ENCODE assay signal across 19 cellular contexts in the genomic region with DNA sequence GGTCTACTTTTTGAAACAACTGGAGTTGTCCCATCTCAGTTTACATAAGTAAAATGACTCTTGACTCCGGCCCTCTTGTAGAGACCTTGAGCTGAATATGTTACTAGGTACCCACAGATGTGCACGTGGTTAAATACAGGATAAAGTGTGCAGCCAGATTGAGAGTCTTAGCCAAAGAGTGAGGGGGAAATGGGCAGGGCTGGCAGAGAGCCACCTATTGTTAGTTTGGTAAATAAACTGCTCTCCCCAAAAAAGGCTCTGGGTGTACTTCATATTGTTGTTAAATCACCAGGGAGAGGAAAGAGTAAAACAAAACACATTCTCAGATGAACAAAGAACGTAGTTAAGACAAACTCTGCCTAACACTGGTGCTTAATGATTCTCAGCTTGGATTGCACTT. TPM values are rescaled to one million over a fixed set of nuclear protein-coding genes. Genes with fewer than 3 reads are reported as not detected.
A peak's percentile ranks its signal among the peaks of the same experiment; 100 is the strongest.
DNase-seq lines count a peak whose midpoint lies in the region; ATAC-seq, FAIRE-seq and TF ChIP-seq lines count a peak whose summit lies in the region.
"Had no signal": no experiment of that assay in that cellular context is flagged by ENCODE, and none has a peak within 500 bp of the region (broad histone marks: within the 10 kb centered on the region; RNA-seq: fewer than 3 reads in every experiment).

No MANE protein-coding gene starts in this region.

- no peaks in the 10 kb centered on the region for H3K9me3 ChIP-seq in esophagus muscularis mucosa
- H3K9me3 ChIP-seq in pancreas, result no peaks in the 10 kb centered on the region
- H3K9me3 ChIP-seq in sigmoid colon, result no peaks in the 10 kb centered on the region
- H3K9me3 ChIP-seq: psoas muscle, SJSA1, tibial nerve had no signal

- TF ChIP-seq CTCF in esophagus muscularis mucosa (IDR thresholded peaks at IDR 0.05) (no peak), pancreas (IDR thresholded peaks at IDR 0.05) (no peak), sigmoid colon (IDR thresholded peaks at IDR 0.05) (no peak)

- peaks cover 20 to 58% (median 49%) of the 10 kb centered on the region in 4 donors for H3K4me1 ChIP-seq in esophagus muscularis mucosa
- peaks cover 31 to 41% (median 36%) of the 10 kb centered on the region in 3 donors for H3K4me1 ChIP-seq in pancreas
- peaks cover 0 to 17% (median 8%) of the 10 kb centered on the region in 4 donors for H3K4me1 ChIP-seq in sigmoid colon
- H3K4me1 ChIP-seq: tibial nerve had no signal

- DNase-seq in HT-29 (ENCODE audit: low spot score), result peak; percentile 40
- peak; percentile 44 to 85 for DNase-seq in NCI-H2081 (lab: John Stamatoyannopoulos, UW)
- no peak for DNase-seq in esophagus muscularis mucosa (ENCODE audit: extremely low spot score)
- DNase-seq in pancreas, result peak in 3 of 6 donors; percentile 45 to 56 (median 53)
- DNase-seq in sigmoid colon, result no peak
- DNase-seq in SHP77 treated with DMSO at 0.1 percent for 48 hours (lab: John Stamatoyannopoulos, UW), result no peak
- DNase-seq: activated CD4-positive, alpha-beta memory T cell treated with anti-CD3 and anti-CD28 coated beads for 36 hours; activated T-cell treated with anti-CD3 and anti-CD28 coated beads, Interleukin-2, amount 50 U/mL, for 72 hours; EL; head of caudate nucleus; kidney glomerular epithelial cell; naive B cell; NCI-H1048 had no signal

- WGBS in esophagus muscularis mucosa, result 26% methylated on average over 3 of the region's 3 CpGs
- WGBS in pancreas, 2 donors, result 5 to 6% methylated on average over 3 of the region's 3 CpGs
- 5 to 23% methylated on average over 3 of the region's 3 CpGs for WGBS in sigmoid colon, 2 donors

- TF ChIP-seq EP300 in esophagus muscularis mucosa (IDR thresholded peaks at IDR 0.05), result no peak
- TF ChIP-seq EP300 in sigmoid colon (IDR thresholded peaks at IDR 0.05), result no peak

- H3K27me3 ChIP-seq in esophagus muscularis mucosa, result no peaks in the 10 kb centered on the region
- no peaks in the 10 kb centered on the region for H3K27me3 ChIP-seq in pancreas
- no peaks in the 10 kb centered on the region for H3K27me3 ChIP-seq in sigmoid colon
- H3K27me3 ChIP-seq: tibial nerve had no signal

- H3K4me3 ChIP-seq in esophagus muscularis mucosa, result no peak overlapping the region
- no peak overlapping the region for H3K4me3 ChIP-seq in pancreas
- H3K4me3 ChIP-seq in sigmoid colon, result no peak overlapping the region
- H3K4me3 ChIP-seq: psoas muscle, SJSA1, tibial nerve had no signal

- H3K36me3 ChIP-seq in esophagus muscularis mucosa (no peaks in the 10 kb centered on the region), pancreas (no peaks in the 10 kb centered on the region), sigmoid colon (no peaks in the 10 kb centered on the region)
- H3K36me3 ChIP-seq: SJSA1, tibial nerve had no signal

- ATAC-seq in pancreas (peak; percentile 27 to 72 (median 50)), HG02571 (IDR thresholded peaks at IDR 0.05; ENCODE audit: unreplicated experiment) (no peak), HG02588 (IDR thresholded peaks at IDR 0.05; ENCODE audit: unreplicated experiment) (no peak)
- ATAC-seq: activated T-cell treated with anti-CD3 and anti-CD28 coated beads, Interleukin-2, amount 50 U/mL, for 72 hours; psoas muscle had no signal

- TF ChIP-seq POLR2A in esophagus muscularis mucosa (IDR thresholded peaks at IDR 0.05; ENCODE audit: low read depth), result no peak
- no peak for TF ChIP-seq POLR2A in sigmoid colon (IDR thresholded peaks at IDR 0.05)

- FAIRE-seq in pancreas (lab: Jason Lieb, UNC), result no peak

- intact Hi-C loops in esophagus muscularis mucosa (cut with DNase I) (no loop called here), pancreas (cut with DNase I) (no loop called here), sigmoid colon (cut with DNase I) (no loop called here)

- peak overlapping the region; percentile 4 to 66 (median 36) for H3K27ac ChIP-seq in esophagus muscularis mucosa (replicated peaks in 1 of 4)
- peak overlapping the region in 3 of 4 donors; percentile 28 to 48 (median 45) for H3K27ac ChIP-seq in pancreas
- H3K27ac ChIP-seq in sigmoid colon, result peak overlapping the region in 2 of 4 donors; percentile 47 to 65
- H3K27ac ChIP-seq: SJSA1 had no signal

RNA-seq across cellular contexts. Expression of gene G6PC1, which starts 20.3 kb away (rescaled TPM):
- not detected in 2 replicates for total RNA-seq in HT-29 (2014; rRNA removed; shearing (Covaris generic))
- total RNA-seq in esophagus muscularis mucosa, result under 1 TPM in 1 of 4 donors, not detected in 3; 0.06 TPM
- total RNA-seq in pancreas, result under 1 TPM in 4 of 6 donors, not detected in 2; 0.17 to 0.72 (median 0.23) TPM
- under 1 TPM; 0.08 to 0.42 TPM for polyA plus RNA-seq in pancreas
- total RNA-seq in sigmoid colon, result not detected
- under 1 TPM in 1 of 3 donors, not detected in 2; 0.23 TPM for polyA plus RNA-seq in sigmoid colon
- total RNA-seq: activated CD4-positive, alpha-beta memory T cell treated with anti-CD3 and anti-CD28 coated beads for 36 hours; activated T-cell treated with anti-CD3 and anti-CD28 coated beads, Interleukin-2, amount 50 U/mL, for 72 hours; psoas muscle; SJSA1; tibial nerve had no signal
- polyA plus RNA-seq: BJ had no signal

RNA-seq across cellular contexts. Expression of gene AARSD1, which starts 43.3 kb away (rescaled TPM):
- 35.3 and 54.1 TPM in 2 replicates for total RNA-seq in HT-29 (2014; rRNA removed; shearing (Covaris generic))
- 10 to 100 TPM; 21.9 to 35.7 (median 26.8) TPM for total RNA-seq in esophagus muscularis mucosa
- 10 to 100 TPM; 20.4 to 31.5 (median 25.1) TPM for total RNA-seq in pancreas
- 10 to 100 TPM; 75.3 to 89.1 TPM for polyA plus RNA-seq in pancreas
- total RNA-seq in sigmoid colon, result 10 to 100 TPM; 18.5 to 41.3 (median 25.7) TPM
- polyA plus RNA-seq in sigmoid colon, result 10 to 100 TPM; 14.6 to 41.5 (median 21.6) TPM

RNA-seq across cellular contexts. Expression of gene PTGES3L, which starts 59.0 kb away (rescaled TPM):
- 0.52 and 0.66 TPM in 2 replicates for total RNA-seq in HT-29 (2014; rRNA removed; shearing (Covaris generic))
- 10 to 100 TPM in 3 of 4 donors, 1 to 10 TPM in 1; 7.8 to 18.3 (median 13.1) TPM for total RNA-seq in esophagus muscularis mucosa
- total RNA-seq in pancreas, result under 1 TPM; 0.12 to 0.41 (median 0.23) TPM
- 1 to 10 TPM in 1 of 2 donors, under 1 TPM in 1; 0.53 to 1.0 TPM for polyA plus RNA-seq in pancreas
- 10 to 100 TPM in 1 of 4 donors, 1 to 10 TPM in 3; 6.8 to 13.6 (median 9.5) TPM for total RNA-seq in sigmoid colon
- polyA plus RNA-seq in sigmoid colon, result 1 to 10 TPM; 2.1 to 4.8 (median 2.4) TPM
- total RNA-seq: tibial nerve had no signal

RNA-seq across cellular contexts. Expression of gene RUNDC1, which starts 59.4 kb away (rescaled TPM):
- 13.0 and 13.8 TPM in 2 replicates for total RNA-seq in HT-29 (2014; rRNA removed; shearing (Covaris generic))
- total RNA-seq in esophagus muscularis mucosa, result 10 to 100 TPM; 13.3 to 19.1 (median 16.5) TPM
- total RNA-seq in pancreas, result 10 to 100 TPM in 1 of 6 donors, 1 to 10 TPM in 5; 6.3 to 12.1 (median 7.9) TPM
- 1 to 10 TPM; 9.1 to 9.6 TPM for polyA plus RNA-seq in pancreas
- 10 to 100 TPM in 3 of 4 donors, 1 to 10 TPM in 1; 10.0 to 13.8 (median 12.1) TPM for total RNA-seq in sigmoid colon
- 10 to 100 TPM in 2 of 3 donors, 1 to 10 TPM in 1; 8.4 to 14.7 (median 10.2) TPM for polyA plus RNA-seq in sigmoid colon

Comparison
In these comparisons a context has a peak if more than half of its experiments do, and no peak if none do; other contexts are left out.
1. DNase-seq: peak in HT-29 (single experiment) and NCI-H2081 (2 of 2); none in esophagus muscularis mucosa (single experiment), sigmoid colon (single experiment) and SHP77 treated with DMSO at 0.1 percent for 48 hours (single experiment).
2. ATAC-seq: peak in pancreas (4 of 4); none in HG02571 (single experiment) and HG02588 (single experiment).